Comparison of ENCODE assay signal across 29 cellular contexts in genomic region chr9:115657695-115658094, GRCh38.
"Had no signal": no experiment of that assay in that cellular context is flagged by ENCODE, and none has a peak within 500 bp of the region (broad histone marks: within the 10 kb centered on the region; RNA-seq: fewer than 3 reads in every experiment).

No MANE protein-coding gene starts in this region.

- H3K9me3 Mint-ChIP-seq: nephron progenitor cell; neural crest cell; stimulated activated effector memory CD8-positive, alpha-beta T cell treated with anti-CD3 and anti-CD28 coated beads, Interleukin-12 subunit alpha, Interleukin-12 subunit beta, amount 100 ng/mL, for 72 hours; stimulated activated naive B cell treated with anti-CD40 and anti-IgM and Interleukin-4, amounts not matched to agents 10 μg/mL and 1 μg/mL and 100 μg/mL, for 72 hours; stimulated activated naive CD8-positive, alpha-beta T cell treated with anti-CD3 and anti-CD28 coated beads, Interleukin-15, Interleukin-2, amounts not matched to agents 100 ng/mL and 50 ng/mL, for 24 hours had no signal

- H3K4me3 ChIP-seq: ovary, psoas muscle, right lobe of liver, sigmoid colon, stomach, thoracic aorta, thyroid gland, tibial nerve, upper lobe of left lung, vagina had no signal

- H3K4me1 Mint-ChIP-seq: neural crest cell; stimulated activated effector memory CD8-positive, alpha-beta T cell treated with anti-CD3 and anti-CD28 coated beads, Interleukin-12 subunit alpha, Interleukin-12 subunit beta, amount 100 ng/mL, for 72 hours; stimulated activated naive B cell treated with anti-CD40 and anti-IgM and Interleukin-4, amounts not matched to agents 10 μg/mL and 1 μg/mL and 100 μg/mL, for 72 hours had no signal

- ATAC-seq: natural killer cell treated with Interleukin-12 subunit alpha and Interleukin-12 subunit beta and Interleukin-15 and Interleukin-18, amount 100 ng/mL, for 72 hours; psoas muscle; right cardiac atrium; right lobe of liver; stimulated activated effector memory CD8-positive, alpha-beta T cell treated with anti-CD3 and anti-CD28 coated beads, Interleukin-12 subunit alpha, Interleukin-12 subunit beta, amount 100 ng/mL, for 72 hours; stimulated activated naive B cell treated with anti-CD40 and anti-IgM and Interleukin-4, amounts not matched to agents 10 μg/mL and 1 μg/mL and 100 μg/mL, for 72 hours had no signal

- H3K27me3 ChIP-seq: neutrophil, ovary, sigmoid colon, stomach, thyroid gland, tibial nerve, upper lobe of left lung, vagina had no signal

- H3K4me3 Mint-ChIP-seq: natural killer cell treated with Interleukin-12 subunit alpha and Interleukin-12 subunit beta and Interleukin-15 and Interleukin-18, amount 100 ng/mL, for 72 hours; nephron progenitor cell; neural crest cell; stimulated activated effector memory CD8-positive, alpha-beta T cell treated with anti-CD3 and anti-CD28 coated beads, Interleukin-12 subunit alpha, Interleukin-12 subunit beta, amount 100 ng/mL, for 72 hours; stimulated activated naive B cell treated with anti-CD40 and anti-IgM and Interleukin-4, amounts not matched to agents 10 μg/mL and 1 μg/mL and 100 μg/mL, for 72 hours; stimulated activated naive CD8-positive, alpha-beta T cell treated with anti-CD3 and anti-CD28 coated beads, Interleukin-15, Interleukin-2, amounts not matched to agents 100 ng/mL and 50 ng/mL, for 24 hours had no signal

- H3K27ac ChIP-seq: neutrophil, ovary, parathyroid adenoma, psoas muscle, right lobe of liver, sigmoid colon, stomach, thoracic aorta, thyroid gland, tibial nerve, upper lobe of left lung, vagina had no signal

- DNase-seq: nephron progenitor cell; nucleus accumbens; ovary; posterior cingulate gyrus; psoas muscle; right cardiac atrium; right lobe of liver; sigmoid colon; small intestine; stimulated activated CD4-positive, alpha-beta T cell treated with anti-CD3 and anti-CD28 coated beads, Interleukin-15, amount 100 ng/mL, for 24 hours; stimulated activated CD4-positive, alpha-beta T cell treated with anti-CD3 and anti-CD28 coated beads, Interleukin-2, amount 100 ng/mL, for 24 hours; stimulated activated CD4-positive, alpha-beta T cell treated with anti-CD3 and anti-CD28 coated beads, Interleukin-2, amount 100 ng/mL, for 48 hours; stimulated activated CD4-positive, alpha-beta T cell treated with anti-CD3 and anti-CD28 coated beads, Interleukin-4, amount 100 ng/mL, for 24 hours; stimulated activated naive B cell treated with anti-CD40 and anti-IgM and Interleukin-4, amounts not matched to agents 10 μg/mL and 1 μg/mL and 100 μg/mL, for 72 hours; stimulated activated naive CD4-positive, alpha-beta T cell treated with Interleukin-2 at 50 U/mL for 16 hours; stomach; thyroid gland; trophoblast cell; upper lobe of left lung had no signal

- H3K36me3 ChIP-seq: neutrophil, ovary, right lobe of liver, sigmoid colon, stomach, thoracic aorta, thyroid gland, tibial nerve, upper lobe of left lung, vagina had no signal

- H3K36me3 Mint-ChIP-seq: natural killer cell treated with Interleukin-12 subunit alpha and Interleukin-12 subunit beta and Interleukin-15 and Interleukin-18, amount 100 ng/mL, for 72 hours; stimulated activated effector memory CD8-positive, alpha-beta T cell treated with anti-CD3 and anti-CD28 coated beads, Interleukin-12 subunit alpha, Interleukin-12 subunit beta, amount 100 ng/mL, for 72 hours; stimulated activated naive B cell treated with anti-CD40 and anti-IgM and Interleukin-4, amounts not matched to agents 10 μg/mL and 1 μg/mL and 100 μg/mL, for 72 hours had no signal

- H3K9ac ChIP-seq: parathyroid adenoma had no signal

- H2AFZ ChIP-seq: parathyroid adenoma had no signal

- H3K79me2 ChIP-seq: parathyroid adenoma had no signal

- H3K4me1 ChIP-seq: parathyroid adenoma, psoas muscle, right lobe of liver, sigmoid colon, stomach, thyroid gland, tibial nerve, upper lobe of left lung, vagina had no signal

- H3K9me3 ChIP-seq: neutrophil, ovary, psoas muscle, right lobe of liver, sigmoid colon, stomach, thoracic aorta, thyroid gland, tibial nerve, upper lobe of left lung, vagina had no signal

- H3K27ac Mint-ChIP-seq: natural killer cell treated with Interleukin-12 subunit alpha and Interleukin-12 subunit beta and Interleukin-15 and Interleukin-18, amount 100 ng/mL, for 72 hours; nephron progenitor cell; progenitor cell of endocrine pancreas; stimulated activated effector memory CD8-positive, alpha-beta T cell treated with anti-CD3 and anti-CD28 coated beads, Interleukin-12 subunit alpha, Interleukin-12 subunit beta, amount 100 ng/mL, for 72 hours; stimulated activated naive B cell treated with anti-CD40 and anti-IgM and Interleukin-4, amounts not matched to agents 10 μg/mL and 1 μg/mL and 100 μg/mL, for 72 hours; stimulated activated naive CD8-positive, alpha-beta T cell treated with anti-CD3 and anti-CD28 coated beads, Interleukin-15, Interleukin-2, amounts not matched to agents 100 ng/mL and 50 ng/mL, for 24 hours had no signal

- H3K27me3 Mint-ChIP-seq: natural killer cell treated with Interleukin-12 subunit alpha and Interleukin-12 subunit beta and Interleukin-15 and Interleukin-18, amount 100 ng/mL, for 72 hours; stimulated activated naive B cell treated with anti-CD40 and anti-IgM and Interleukin-4, amounts not matched to agents 10 μg/mL and 1 μg/mL and 100 μg/mL, for 72 hours had no signal
